In the genomic region with DNA sequence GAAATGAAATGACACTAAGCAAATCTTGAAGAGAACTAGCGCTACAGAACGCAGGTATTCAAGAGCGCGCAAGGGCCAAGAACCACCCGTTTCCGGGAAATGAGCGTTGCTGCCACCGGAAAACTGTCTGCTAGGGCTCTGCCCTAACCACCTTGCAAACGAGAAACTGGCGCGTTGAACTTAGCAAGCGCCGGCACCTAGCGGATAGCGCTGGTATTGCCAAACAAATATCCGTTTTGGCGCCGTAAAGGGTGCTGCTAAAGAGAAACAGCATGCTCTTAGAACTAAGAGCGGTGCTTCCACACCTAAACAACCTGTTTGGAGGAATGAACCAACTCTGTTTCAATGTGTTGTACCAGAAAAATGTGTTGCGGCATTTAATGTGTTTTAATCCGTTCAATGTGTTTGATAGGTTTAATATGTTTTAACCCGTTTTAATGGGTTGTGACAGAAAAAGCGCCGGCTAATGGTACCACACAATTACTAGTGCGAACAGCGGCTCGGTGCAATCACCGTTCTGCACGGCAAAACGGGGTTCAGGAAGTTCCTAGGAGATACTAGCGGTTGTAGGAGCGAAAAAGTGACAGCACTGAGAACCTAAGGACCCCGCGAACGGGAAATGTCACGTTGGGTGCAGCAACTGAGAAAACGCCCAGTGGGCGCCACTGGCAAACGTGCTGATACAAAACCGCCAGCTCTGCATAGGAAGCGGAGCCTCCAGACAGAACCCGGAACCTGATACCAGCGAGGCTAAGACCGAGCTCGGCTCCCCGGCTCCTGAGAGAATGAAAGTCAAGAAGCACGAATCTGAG, we compare ENCODE assay signal across 8 cellular contexts. TPM values are rescaled to one million over a fixed set of nuclear protein-coding genes. Genes with fewer than 3 reads are reported as not detected.
DNase-seq lines count a peak whose midpoint lies in the region; ATAC-seq and TF ChIP-seq lines count a peak whose summit lies in the region.

A gene with protein sequence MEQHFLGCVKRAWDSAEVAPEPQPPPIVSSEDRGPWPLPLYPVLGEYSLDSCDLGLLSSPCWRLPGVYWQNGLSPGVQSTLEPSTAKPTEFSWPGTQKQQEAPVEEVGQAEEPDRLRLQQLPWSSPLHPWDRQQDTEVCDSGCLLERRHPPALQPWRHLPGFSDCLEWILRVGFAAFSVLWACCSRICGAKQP (minus strand): TSS at position 33 of the 812 bp plus-strand sequence. CDS start 273 bp downstream, outside the sequence.

- peaks cover 19% of the 10 kb centered on the region for H3K36me3 Mint-ChIP-seq in activated B cell treated with CpG ODN at 0.5 μM for 24 hours (ENCODE audit: low read depth)

- peak within 1 kb of the TSS; percentile 96 for H3K4me3 Mint-ChIP-seq in activated B cell treated with CpG ODN at 0.5 μM for 24 hours

- peak; percentile 94 for DNase-seq in AG10803 (ENCODE audit: low read depth)
- DNase-seq in NCI-H345 (lab: John Stamatoyannopoulos, UW), result peak; percentile 98
- DNase-seq in activated B cell treated with CpG ODN at 0.5 μM for 24 hours, result peak; percentile 78
- DNase-seq in central memory CD4-positive, alpha-beta T cell, result peak; percentile 97
- peak; percentile 93 for DNase-seq in kidney tubule cell (ENCODE audit: low spot score)
- peak; percentile 75 to 80 for DNase-seq in stimulated activated CD4-positive, alpha-beta T cell treated with anti-CD3 and anti-CD28 coated beads, Interleukin-1b, Interleukin-23, amount 100 ng/mL, for 1 hour (ENCODE audit: low read depth in 2 of 2)

- H3K27me3 Mint-ChIP-seq in activated B cell treated with CpG ODN at 0.5 μM for 24 hours, result no peaks in the 10 kb centered on the region

- peak within 1 kb of the TSS; percentile 82 for H3K4me3 ChIP-seq in AG10803 (ENCODE audit: low read length)

- CTCF ChIA-PET in activated B cell treated with CpG ODN at 0.5 μM for 24 hours (lab: Charles Lee), result interaction anchor here (0.5 to 4.5 kb wide), 18 partner anchors 12 to 444 kb away, joined by 3 to 89 read pairs (median 18); no protein-coding TSS in a partner anchor

- H3K27ac Mint-ChIP-seq in activated B cell treated with CpG ODN at 0.5 μM for 24 hours, result peak within 1 kb of the TSS; percentile 98

- intact Hi-C loops in activated B cell treated with CpG ODN at 0.5 μM for 24 hours (cut with micrococcal nuclease), result loop anchor here (1.0 to 2.0 kb wide), 8 partner anchors 20 to 1115 kb away; partner anchors contain the start of genes FBXO4, HMGCS1 and NIM1K

- POLR2A ChIA-PET in activated B cell treated with CpG ODN at 0.5 μM for 24 hours (lab: Charles Lee), result interaction anchor here (0.6 to 9.9 kb wide), 19 partner anchors 21 to 1136 kb away, joined by 3 to 475 read pairs (median 18); partner anchors contain the start of genes HMGCS1, NNT, RIMOC1 and TMEM267

- no peaks in the 10 kb centered on the region for H3K9me3 Mint-ChIP-seq in activated B cell treated with CpG ODN at 0.5 μM for 24 hours

- peak; percentile 82 for TF ChIP-seq CTCF in AG10803 (conservative IDR thresholded peaks at IDR 0.05; ENCODE audit: low read length)
- TF ChIP-seq CTCF in activated B cell treated with CpG ODN at 0.5 μM for 24 hours (IDR thresholded peaks at IDR 0.05), result peak; percentile 39

- H3K4me1 Mint-ChIP-seq in activated B cell treated with CpG ODN at 0.5 μM for 24 hours, result peaks cover 53% of the 10 kb centered on the region

- ATAC-seq in GM18909 (IDR thresholded peaks at IDR 0.05; ENCODE audit: poor library complexity, unreplicated experiment) (peak; percentile 42), HG03196 (IDR thresholded peaks at IDR 0.05; ENCODE audit: unreplicated experiment) (peak; percentile 49), activated B cell treated with CpG ODN at 0.5 μM for 24 hours (ENCODE audit: low read depth) (peak; percentile 62)

RNA-seq across cellular contexts. Expression of the gene that starts here (rescaled TPM):
- 6.7 and 7.9 TPM in 2 replicates for total RNA-seq in activated B cell treated with CpG ODN at 0.5 μM for 24 hours

Comparison
In these comparisons a context has a peak if more than half of its experiments do, and no peak if none do; other contexts are left out.
1. Peak in every context shown above with its lines: DNase-seq, ATAC-seq and H3K4me3 ChIP-seq.